10 cellular contexts compared by ENCODE assay signal in the genomic region with DNA sequence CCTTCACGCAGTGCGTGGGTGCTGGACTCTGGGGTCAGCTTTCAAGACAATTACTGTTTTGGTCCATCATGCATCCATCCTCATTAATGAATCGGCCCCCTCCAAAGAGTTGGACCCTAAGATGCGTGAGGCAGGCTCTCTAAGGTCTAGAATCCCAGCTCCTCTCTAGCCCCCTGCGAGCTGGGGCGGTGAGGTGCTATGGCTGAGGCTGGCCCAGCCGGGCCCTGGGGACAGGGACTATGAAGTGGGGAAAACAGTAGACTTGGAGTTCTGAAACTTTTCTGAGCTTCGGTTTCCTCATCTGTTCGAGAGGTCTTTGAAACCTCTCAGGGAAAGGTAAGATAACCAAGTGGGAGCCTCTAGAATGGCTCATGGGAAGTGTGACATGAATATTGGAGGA. TPM values are rescaled to one million over a fixed set of nuclear protein-coding genes. Genes with fewer than 3 reads are reported as not detected.
DNase-seq lines count a peak whose midpoint lies in the region; ATAC-seq and TF ChIP-seq lines count a peak whose summit lies in the region.
"Had no signal": no experiment of that assay in that cellular context is flagged by ENCODE, and none has a peak within 500 bp of the region (broad histone marks: within the 10 kb centered on the region; RNA-seq: fewer than 3 reads in every experiment).

No MANE protein-coding gene starts in this region.

- no peaks in the 10 kb centered on the region for H3K27me3 ChIP-seq in HAP-1 (ENCODE audit: low read depth)

- peaks cover 2% of the 10 kb centered on the region for H3K9me3 ChIP-seq in iPS-18c (ENCODE audit: control insufficient read depth, insufficient read depth, low read length)
- no peaks in the 10 kb centered on the region for H3K9me3 ChIP-seq in HAP-1

- no peak for DNase-seq in activated naive CD4-positive, alpha-beta T cell treated with Interleukin-2 at 50 U/mL for 16 hours
- DNase-seq in WTC11 (ENCODE audit: low spot score) (no peak), foreskin fibroblast (no peak), HAP-1 (ENCODE audit: low spot score in 2 of 2) (no peak), NCI-H1417 (lab: John Stamatoyannopoulos, UW) (no peak)
- no peak for DNase-seq in stimulated activated naive B cell treated with anti-CD40 and anti-IgM and Interleukin-4, amounts not matched to agents 10 μg/mL and 1 μg/mL and 100 μg/mL, for 72 hours
- DNase-seq: activated naive CD4-positive, alpha-beta T cell treated with anti-CD3 and anti-CD28 coated beads, Interleukin-2, amount 50 U/mL, for 16 hours; NCI-H1436 had no signal

- H3K4me3 Mint-ChIP-seq in activated naive CD4-positive, alpha-beta T cell treated with anti-CD3 and anti-CD28 coated beads, Interleukin-2, amount 50 U/mL, for 24 hours = peak overlapping the region; percentile 24
- H3K4me3 Mint-ChIP-seq in WTC11 = peak overlapping the region; percentile 91
- H3K4me3 Mint-ChIP-seq in stimulated activated naive B cell treated with anti-CD40 and anti-IgM and Interleukin-4, amounts not matched to agents 10 μg/mL and 1 μg/mL and 100 μg/mL, for 72 hours = peak overlapping the region; percentile 91 to 93

- in situ Hi-C loops in HAP-1 (cut with MboI; ENCODE audit: low sequenced_read_pairs) = no loop called here

- no peaks in the 10 kb centered on the region for H3K27me3 Mint-ChIP-seq in activated naive CD4-positive, alpha-beta T cell treated with anti-CD3 and anti-CD28 coated beads, Interleukin-2, amount 50 U/mL, for 24 hours
- no peaks in the 10 kb centered on the region for H3K27me3 Mint-ChIP-seq in WTC11 (ENCODE audit: low read depth)
- H3K27me3 Mint-ChIP-seq in stimulated activated naive B cell treated with anti-CD40 and anti-IgM and Interleukin-4, amounts not matched to agents 10 μg/mL and 1 μg/mL and 100 μg/mL, for 72 hours = no peaks in the 10 kb centered on the region

- no peaks in the 10 kb centered on the region for H3K9me3 Mint-ChIP-seq in activated naive CD4-positive, alpha-beta T cell treated with anti-CD3 and anti-CD28 coated beads, Interleukin-2, amount 50 U/mL, for 24 hours
- H3K9me3 Mint-ChIP-seq in WTC11 = no peaks in the 10 kb centered on the region
- no peaks in the 10 kb centered on the region for H3K9me3 Mint-ChIP-seq in stimulated activated naive B cell treated with anti-CD40 and anti-IgM and Interleukin-4, amounts not matched to agents 10 μg/mL and 1 μg/mL and 100 μg/mL, for 72 hours

- peaks cover 35% of the 10 kb centered on the region for H3K36me3 ChIP-seq in HAP-1 (replicated peaks)

- H3K4me1 ChIP-seq in HAP-1 = peaks cover 4% of the 10 kb centered on the region; the same call in 1 of the 2 replicates

- H3K36me3 Mint-ChIP-seq in activated naive CD4-positive, alpha-beta T cell treated with anti-CD3 and anti-CD28 coated beads, Interleukin-2, amount 50 U/mL, for 24 hours = peaks cover 1% of the 10 kb centered on the region
- H3K36me3 Mint-ChIP-seq in WTC11 = peaks cover 26% of the 10 kb centered on the region
- H3K36me3 Mint-ChIP-seq in stimulated activated naive B cell treated with anti-CD40 and anti-IgM and Interleukin-4, amounts not matched to agents 10 μg/mL and 1 μg/mL and 100 μg/mL, for 72 hours = peaks cover 29 to 40% of the 10 kb centered on the region in 2 donors

- peaks cover 18% of the 10 kb centered on the region for H3K4me1 Mint-ChIP-seq in activated naive CD4-positive, alpha-beta T cell treated with anti-CD3 and anti-CD28 coated beads, Interleukin-2, amount 50 U/mL, for 24 hours
- H3K4me1 Mint-ChIP-seq in WTC11 = peaks cover 17% of the 10 kb centered on the region
- peaks cover 22 to 30% of the 10 kb centered on the region in 2 donors for H3K4me1 Mint-ChIP-seq in stimulated activated naive B cell treated with anti-CD40 and anti-IgM and Interleukin-4, amounts not matched to agents 10 μg/mL and 1 μg/mL and 100 μg/mL, for 72 hours

- POLR2A ChIA-PET in WTC11 (lab: Charles Lee) = interaction anchor here (0.5 to 1.0 kb wide), 2 partner anchors 42 to 80 kb away, joined by 3 to 5 read pairs; partner anchors contain the start of gene ATXN2L

- H3K27ac Mint-ChIP-seq in activated naive CD4-positive, alpha-beta T cell treated with anti-CD3 and anti-CD28 coated beads, Interleukin-2, amount 50 U/mL, for 24 hours = peak overlapping the region; percentile 74
- H3K27ac Mint-ChIP-seq in WTC11 = peak overlapping the region; percentile 68
- no peak overlapping the region for H3K27ac Mint-ChIP-seq in stimulated activated naive B cell treated with anti-CD40 and anti-IgM and Interleukin-4, amounts not matched to agents 10 μg/mL and 1 μg/mL and 100 μg/mL, for 72 hours

- ATAC-seq in WTC11 = no peak
- ATAC-seq in stimulated activated naive B cell treated with anti-CD40 and anti-IgM and Interleukin-4, amounts not matched to agents 10 μg/mL and 1 μg/mL and 100 μg/mL, for 72 hours (replicated peaks) = no peak

- CTCF ChIA-PET in WTC11 (lab: Charles Lee) = interaction anchor here (0.7 to 3.9 kb wide), 7 partner anchors 8 to 112 kb away, joined by 3 to 23 read pairs (median 5); partner anchors contain the start of gene TUFM

- peak overlapping the region; percentile 97; the same call in 1 of the 2 replicates for H3K4me3 ChIP-seq in iPS-18c (ENCODE audit: insufficient read depth, low read depth, low read length)
- H3K4me3 ChIP-seq in foreskin fibroblast (ENCODE audit: low read depth in 1 of 2, low read length in 2 of 2) = peak overlapping the region in 1 of 2 donors; percentile 71
- H3K4me3 ChIP-seq in HAP-1 = no peak overlapping the region

- TF ChIP-seq CTCF in WTC11 (IDR thresholded peaks at IDR 0.05) = no peak
- no peak for TF ChIP-seq CTCF in foreskin fibroblast (IDR thresholded peaks at IDR 0.05; ENCODE audit: low read depth, low read length)

TF ChIP-seq in WTC11, 78 proteins besides CTCF, POLR2A, EP300 and RAD21:
- no peak for TF ChIP-seq ZBTB21 (CRISPR knock-in tag; IDR thresholded peaks at IDR 0.05; ENCODE audit: borderline replicate concordance)
- TF ChIP-seq ZNF416 (CRISPR knock-in tag; IDR thresholded peaks at IDR 0.05) = no peak
- no peak for TF ChIP-seq ZNF219 (CRISPR knock-in tag; IDR thresholded peaks at IDR 0.05; ENCODE audit: borderline replicate concordance)
- no peak for TF ChIP-seq NFATC4 (CRISPR knock-in tag; IDR thresholded peaks at IDR 0.05)
- no peak for TF ChIP-seq AR (CRISPR knock-in tag; IDR thresholded peaks at IDR 0.05)
- TF ChIP-seq ZMAT4 (CRISPR knock-in tag; IDR thresholded peaks at IDR 0.05) = no peak
- TF ChIP-seq ZNF317 (CRISPR knock-in tag; IDR thresholded peaks at IDR 0.05; ENCODE audit: borderline replicate concordance, low read depth) = no peak
- TF ChIP-seq USF1 (CRISPR knock-in tag; IDR thresholded peaks at IDR 0.05) = no peak
- no peak for TF ChIP-seq TEAD4 (CRISPR knock-in tag; IDR thresholded peaks at IDR 0.05)
- TF ChIP-seq MAX (CRISPR knock-in tag; IDR thresholded peaks at IDR 0.05) = no peak
- TF ChIP-seq FOXP1 (CRISPR knock-in tag; IDR thresholded peaks at IDR 0.05; ENCODE audit: borderline replicate concordance) = no peak
- no peak for TF ChIP-seq RELA (CRISPR knock-in tag; IDR thresholded peaks at IDR 0.05; ENCODE audit: borderline replicate concordance)
- TF ChIP-seq, protein P1, sequence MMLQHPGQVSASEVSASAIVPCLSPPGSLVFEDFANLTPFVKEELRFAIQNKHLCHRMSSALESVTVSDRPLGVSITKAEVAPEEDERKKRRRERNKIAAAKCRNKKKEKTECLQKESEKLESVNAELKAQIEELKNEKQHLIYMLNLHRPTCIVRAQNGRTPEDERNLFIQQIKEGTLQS (CRISPR knock-in tag; conservative IDR thresholded peaks at IDR 0.05) = no peak

RNA-seq across cellular contexts. Expression of gene SH2B1, which starts 1.6 kb away (rescaled TPM):
- total RNA-seq in WTC11 (2021) = 51.6 to 55.3 TPM (median 53.1 TPM) in 3 replicates

RNA-seq across cellular contexts. Expression of gene ATP2A1, which starts 13.0 kb away (rescaled TPM):
- 4.7 to 6.4 TPM (median 5.6 TPM) in 3 replicates for total RNA-seq in WTC11 (2021)

RNA-seq across cellular contexts. Expression of gene TUFM, which starts 19.1 kb away (rescaled TPM):
- 233 to 296 TPM (median 252 TPM) in 3 replicates for total RNA-seq in WTC11 (2021)

RNA-seq across cellular contexts. Expression of gene ATXN2L, which starts 42.5 kb away (rescaled TPM):
- total RNA-seq in WTC11 (2021) = 210 to 243 TPM (median 225 TPM) in 3 replicates

RNA-seq across cellular contexts. Expression of gene RABEP2, which starts 59.7 kb away (rescaled TPM):
- total RNA-seq in WTC11 (2021) = 16.5 to 24.0 TPM (median 22.6 TPM) in 3 replicates

Comparison
In these comparisons a context has a peak if more than half of its experiments do, and no peak if none do; other contexts are left out.
1. H3K4me3 Mint-ChIP-seq: peak in every context shown above with its lines; median percentile 92 in stimulated activated naive B cell treated with anti-CD40 and anti-IgM and Interleukin-4, amounts not matched to agents 10 μg/mL and 1 μg/mL and 100 μg/mL, for 72 hours; 91 in WTC11; 24 in activated naive CD4-positive, alpha-beta T cell treated with anti-CD3 and anti-CD28 coated beads, Interleukin-2, amount 50 U/mL, for 24 hours.